ENCODE assay signal across 28 cellular contexts in the genomic region with DNA sequence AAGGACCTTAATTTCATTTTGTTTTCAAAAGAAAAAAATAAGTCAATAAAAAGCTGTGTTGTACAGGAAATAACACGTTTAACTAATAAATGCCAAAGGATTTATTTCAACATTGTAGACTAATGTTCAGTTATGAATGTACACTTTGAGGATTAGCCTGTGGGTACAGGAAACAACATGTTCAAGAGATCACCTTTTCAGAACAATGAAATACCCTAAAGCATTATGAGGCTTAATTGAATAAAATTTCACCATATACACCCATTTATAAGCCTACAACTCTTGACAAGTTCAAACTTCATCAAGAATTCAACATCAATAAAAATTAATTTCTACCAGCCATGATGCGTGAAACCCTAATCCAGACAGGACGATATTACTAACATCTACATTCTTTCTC. TPM values are rescaled to one million over a fixed set of nuclear protein-coding genes. Genes with fewer than 3 reads are reported as not detected.
"Had no signal": no experiment of that assay in that cellular context is flagged by ENCODE, and none has a peak within 500 bp of the region (broad histone marks: within the 10 kb centered on the region; RNA-seq: fewer than 3 reads in every experiment).

No MANE protein-coding gene starts in this region.

- H3K4me1 ChIP-seq: esophagus muscularis mucosa, heart right ventricle, lower lobe of right lung, pancreas, right atrium auricular region, suprapubic skin, vagina had no signal

- H3K9me3 ChIP-seq: esophagus muscularis mucosa, heart right ventricle, lower lobe of right lung, pancreas, right atrium auricular region, suprapubic skin, vagina had no signal

- H3K4me2 ChIP-seq: smooth muscle cell had no signal

- H3K27me3 ChIP-seq: esophagus muscularis mucosa, heart right ventricle, pancreas, right atrium auricular region, suprapubic skin, vagina had no signal

- H3K36me3 ChIP-seq: esophagus muscularis mucosa, heart right ventricle, lower lobe of right lung, pancreas, right atrium auricular region, suprapubic skin, vagina had no signal

- ATAC-seq: effector memory CD8-positive, alpha-beta T cell; heart right ventricle; left ventricle myocardium superior; lower lobe of right lung; natural killer cell; pancreas; sciatic nerve; stimulated activated naive CD8-positive, alpha-beta T cell treated with anti-CD3 and anti-CD28 coated beads, Interleukin-15, amount 100 ng/mL, for 72 hours had no signal

- FAIRE-seq: endometrium, pancreas had no signal

- H3K27ac ChIP-seq: esophagus muscularis mucosa, heart right ventricle, lower lobe of right lung, pancreas, right atrium auricular region, suprapubic skin, vagina had no signal

- DNase-seq: cortex of kidney; effector memory CD8-positive, alpha-beta T cell; foreskin melanocyte; glutamatergic neuron; heart right ventricle; hippocampal formation; immature natural killer cell; islet precursor cell; left ventricle myocardium superior; lower lobe of right lung; natural killer cell; occipital lobe; pancreas; stimulated activated CD4-positive, alpha-beta T cell treated with anti-CD3 and anti-CD28 coated beads, Interleukin-12 subunit alpha, Interleukin-12 subunit beta, amount 100 ng/mL, for 4 hours; stimulated activated CD4-positive, alpha-beta T cell treated with anti-CD3 and anti-CD28 coated beads, Interleukin-1b, Interleukin-23, amount 100 ng/mL, for 48 hours; stimulated activated CD4-positive, alpha-beta T cell treated with anti-CD3 and anti-CD28 coated beads, Interleukin-4, amount 100 ng/mL, for 1 hour; stimulated activated CD8-positive, alpha-beta memory T cell treated with anti-CD3 and anti-CD28 coated beads, Interleukin-4, amount 100 ng/mL, for 48 hours; stimulated activated naive CD4-positive, alpha-beta T cell; stimulated activated naive CD8-positive, alpha-beta T cell treated with anti-CD3 and anti-CD28 coated beads, Interleukin-15, amount 100 ng/mL, for 72 hours; trophoblast cell had no signal

- H3K4me3 ChIP-seq: esophagus muscularis mucosa, heart right ventricle, lower lobe of right lung, pancreas, right atrium auricular region, smooth muscle cell, suprapubic skin, vagina had no signal

RNA-seq across cellular contexts. Expression of gene SLC6A15, which starts 56.6 kb away (rescaled TPM):
- total RNA-seq: heart right ventricle, lower lobe of right lung, mononuclear cell, natural killer cell, pancreas, right atrium auricular region had no signal
- polyA plus RNA-seq: heart right ventricle, immature natural killer cell had no signal
